9 cellular contexts compared by ENCODE assay signal in the genomic region with DNA sequence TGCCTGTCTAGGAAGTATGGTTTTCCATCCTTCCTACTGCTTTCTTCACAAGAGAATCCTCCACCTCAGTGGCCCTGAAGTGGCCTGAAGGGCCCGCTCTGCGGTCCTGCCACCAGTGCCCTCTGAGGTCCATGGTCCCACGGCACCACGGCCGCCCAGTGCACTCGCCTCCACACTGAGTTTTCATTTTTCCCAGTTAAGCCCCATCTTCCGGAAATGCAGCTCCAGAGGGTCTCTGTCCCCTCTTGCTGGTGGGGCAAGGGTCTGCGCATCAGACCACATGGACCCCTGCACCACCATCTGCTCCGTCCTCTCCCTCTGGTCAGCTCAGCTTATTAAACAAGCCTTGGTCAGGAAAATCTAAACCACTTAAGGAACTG. TPM values are rescaled to one million over a fixed set of nuclear protein-coding genes. Genes with fewer than 3 reads are reported as not detected.
DNase-seq lines count a peak whose midpoint lies in the region; ATAC-seq and TF ChIP-seq lines count a peak whose summit lies in the region.
"Had no signal": no experiment of that assay in that cellular context is flagged by ENCODE, and none has a peak within 500 bp of the region (broad histone marks: within the 10 kb centered on the region; RNA-seq: fewer than 3 reads in every experiment).

No MANE protein-coding gene starts in this region.

- peaks cover 42 to 84% (median 58%) of the 10 kb centered on the region in 4 donors for H3K4me1 Mint-ChIP-seq in CD4-positive, alpha-beta memory T cell

- peak overlapping the region in 6 of 7 donors; percentile 98 to 99 (median 99) for H3K27ac Mint-ChIP-seq in CD4-positive, alpha-beta memory T cell

- H3K36me3 Mint-ChIP-seq in CD4-positive, alpha-beta memory T cell, result peaks cover 17 to 40% of the 10 kb centered on the region in 2 donors

- H3K79me2 ChIP-seq in MM.1S (ENCODE audit: low read length), result peaks cover 66% of the 10 kb centered on the region

- no peak overlapping the region for H3K14ac ChIP-seq in neuronal stem cell (ENCODE audit: low read length)

- TF ChIP-seq POLR2A in breast epithelium (IDR thresholded peaks at IDR 0.05), result no peak

- peak overlapping the region; percentile 90; the same call in 1 of the 2 replicates for H3K4me2 ChIP-seq in MM.1S (ENCODE audit: low read depth, low read length)
- H3K4me2 ChIP-seq in neuronal stem cell (ENCODE audit: insufficient read depth, low read length, poor library complexity, severe bottlenecking), result no peak overlapping the region

- H3K9ac ChIP-seq in MM.1S (ENCODE audit: low read length) (no peak overlapping the region), neuronal stem cell (ENCODE audit: low read depth, low read length, poor library complexity) (no peak overlapping the region)

- no peak overlapping the region for H2BK12ac ChIP-seq in neuronal stem cell (ENCODE audit: low read length)

- DNase-seq in CD4-positive, alpha-beta memory T cell, result no peak
- DNase-seq in MM.1S (no peak), breast epithelium (ENCODE audit: low spot score in 2 of 2) (peak in 1 of 2 donors; percentile 33), neuronal stem cell (ENCODE audit: low spot score) (no peak), NCI-H1048 (lab: John Stamatoyannopoulos, UW) (no peak), left lung (no peak)
- DNase-seq: DMS79 had no signal

- no peak overlapping the region for H2BK120ac ChIP-seq in neuronal stem cell (ENCODE audit: low read depth, low read length)

- H4K91ac ChIP-seq in neuronal stem cell (ENCODE audit: low read depth, low read length, poor library complexity), result no peak overlapping the region

- no peaks in the 10 kb centered on the region for H3K27me3 Mint-ChIP-seq in CD4-positive, alpha-beta memory T cell

- H4K20me1 ChIP-seq in MM.1S (ENCODE audit: insufficient read depth, low read length), result no peaks in the 10 kb centered on the region

- H3K79me1 ChIP-seq in neuronal stem cell (ENCODE audit: low read depth, low read length), result peaks cover 3% of the 10 kb centered on the region

- CTCF ChIA-PET in CD4-positive, alpha-beta memory T cell (lab: Charles Lee; ENCODE audit: partially characterized antibody), result interaction anchor here (3.0 to 3.8 kb wide), 2 partner anchors 16 to 50 kb away, joined by 10 to 47 read pairs; no protein-coding TSS in a partner anchor

- no peak for ATAC-seq in HG03045 (IDR thresholded peaks at IDR 0.05; ENCODE audit: unreplicated experiment)
- no peak for ATAC-seq in HG03469 (IDR thresholded peaks at IDR 0.05; ENCODE audit: unreplicated experiment)
- ATAC-seq in left lung, result no peak

- H3K27ac ChIP-seq in CD4-positive, alpha-beta memory T cell (ENCODE audit: low read depth, low read length), result peak overlapping the region; percentile 89
- peak overlapping the region; percentile 99; the same call in 1 of the 2 replicates for H3K27ac ChIP-seq in MM.1S (ENCODE audit: low read length)
- H3K27ac ChIP-seq in breast epithelium, result peak overlapping the region; percentile 93 to 100
- H3K27ac ChIP-seq in neuronal stem cell (replicated peaks; ENCODE audit: low read length), result no peak overlapping the region
- H3K27ac ChIP-seq in left lung, result peak overlapping the region in 1 of 2 donors; percentile 99

- no CpG with 5 or more reads among the region's 9 CpGs for WGBS in neuronal stem cell (ENCODE audit: extremely low coverage in 2 of 2, insufficient read length in 2 of 2, insufficient replicate concordance in 1 of 2), 2 donors

- no peak overlapping the region for H2BK5ac ChIP-seq in neuronal stem cell (ENCODE audit: low read length)

- H3K9me3 ChIP-seq in CD4-positive, alpha-beta memory T cell (ENCODE audit: control insufficient read depth in 1 of 2, low read length in 2 of 2), result no peaks in the 10 kb centered on the region
- no peaks in the 10 kb centered on the region for H3K9me3 ChIP-seq in MM.1S (replicated peaks; ENCODE audit: insufficient read depth, low read length)
- no peaks in the 10 kb centered on the region for H3K9me3 ChIP-seq in breast epithelium
- peaks cover 0 to 4% of the 10 kb centered on the region in 2 donors for H3K9me3 ChIP-seq in neuronal stem cell (replicated peaks in 1 of 2; ENCODE audit: control insufficient read depth in 2 of 2, insufficient read depth in 1 of 2, low read depth in 1 of 2, low read length in 2 of 2)
- no peaks in the 10 kb centered on the region for H3K9me3 ChIP-seq in left lung

- no peak overlapping the region for H3K23ac ChIP-seq in neuronal stem cell (ENCODE audit: low read depth, low read length, poor library complexity)

- H3K18ac ChIP-seq in neuronal stem cell (ENCODE audit: low read length), result no peak overlapping the region

- no peak overlapping the region for H4K8ac ChIP-seq in neuronal stem cell (ENCODE audit: low read depth, low read length)

- no peak overlapping the region for H2AFZ ChIP-seq in MM.1S (ENCODE audit: low read length)
- H2AFZ ChIP-seq in neuronal stem cell (ENCODE audit: low read length), result no peak overlapping the region

- H3K4me3 ChIP-seq in CD4-positive, alpha-beta memory T cell (ENCODE audit: low read length in 2 of 2), result peak overlapping the region; percentile 4 to 79
- H3K4me3 ChIP-seq in MM.1S (ENCODE audit: low read length) (no peak overlapping the region), breast epithelium (no peak overlapping the region), neuronal stem cell (ENCODE audit: low read length in 2 of 2) (no peak overlapping the region), left lung (no peak overlapping the region)

- peaks cover 74% of the 10 kb centered on the region for H3K4me1 ChIP-seq in CD4-positive, alpha-beta memory T cell (ENCODE audit: insufficient read depth, low read length)
- peaks cover 52% of the 10 kb centered on the region for H3K4me1 ChIP-seq in MM.1S (ENCODE audit: low read length)
- peaks cover 14 to 19% of the 10 kb centered on the region in 2 donors for H3K4me1 ChIP-seq in breast epithelium
- H3K4me1 ChIP-seq in neuronal stem cell (ENCODE audit: control insufficient read depth in 2 of 2, insufficient read depth in 1 of 2, low read depth in 1 of 2, low read length in 2 of 2), result peaks cover 24 to 27% of the 10 kb centered on the region in 2 donors
- peaks cover 40 to 76% of the 10 kb centered on the region in 2 donors for H3K4me1 ChIP-seq in left lung

- POLR2A ChIA-PET in CD4-positive, alpha-beta memory T cell (lab: Charles Lee; ENCODE audit: partially characterized antibody), result interaction anchor here (0.6 to 20.6 kb wide), 4 partner anchors 14 to 168 kb away, joined by 3 to 461 read pairs (median 70); a partner anchor contains a TSS

- no peaks in the 10 kb centered on the region for H3K27me3 ChIP-seq in CD4-positive, alpha-beta memory T cell (ENCODE audit: insufficient read depth, low read length)
- H3K27me3 ChIP-seq in MM.1S (replicated peaks; ENCODE audit: insufficient read depth, low read length), result no peaks in the 10 kb centered on the region
- no peaks in the 10 kb centered on the region for H3K27me3 ChIP-seq in breast epithelium
- H3K27me3 ChIP-seq in neuronal stem cell (ENCODE audit: control insufficient read depth in 3 of 3, insufficient read depth in 3 of 3, low read depth in 1 of 3, low read length in 3 of 3), result peaks cover 0 to 23% (median 15%) of the 10 kb centered on the region in 3 experiments
- no peaks in the 10 kb centered on the region for H3K27me3 ChIP-seq in left lung

- peak overlapping the region in 7 of 8 donors; percentile 64 to 98 (median 95) for H3K4me3 Mint-ChIP-seq in CD4-positive, alpha-beta memory T cell

- intact Hi-C loops in CD4-positive, alpha-beta memory T cell (cut with micrococcal nuclease), result loop anchor here (5.0 to 10.0 kb wide), 4 partner anchors 537 to 1162 kb away; a partner anchor contains a TSS
- intact Hi-C loops in breast epithelium (cut with DNase I; ENCODE audit: low total_unique reads), result no loop called here
- intact Hi-C loops in left lung (cut with DNase I), result no loop called here

- H3K9me3 Mint-ChIP-seq in CD4-positive, alpha-beta memory T cell, result peaks cover 0 to 3% (median 0%) of the 10 kb centered on the region in 8 donors

- H3K4ac ChIP-seq in neuronal stem cell (ENCODE audit: low read length), result no peak overlapping the region

- peaks cover 8% of the 10 kb centered on the region for H3K36me3 ChIP-seq in CD4-positive, alpha-beta memory T cell (ENCODE audit: insufficient read depth, low read length)
- no peaks in the 10 kb centered on the region for H3K36me3 ChIP-seq in MM.1S (replicated peaks; ENCODE audit: insufficient read depth, low read length)
- H3K36me3 ChIP-seq in breast epithelium, result no peaks in the 10 kb centered on the region
- H3K36me3 ChIP-seq in neuronal stem cell (replicated peaks in 1 of 2; ENCODE audit: control insufficient read depth in 2 of 2, insufficient read depth in 2 of 2, low read length in 2 of 2), result peaks cover 0 to 10% of the 10 kb centered on the region in 2 donors
- no peaks in the 10 kb centered on the region for H3K36me3 ChIP-seq in left lung

- TF ChIP-seq CTCF in MM.1S (IDR thresholded peaks at IDR 0.05; ENCODE audit: low read length) (no peak), breast epithelium (IDR thresholded peaks at IDR 0.05) (no peak), left lung (IDR thresholded peaks at IDR 0.05) (no peak)

- H2BK15ac ChIP-seq in neuronal stem cell (ENCODE audit: low read length), result no peak overlapping the region

- H3F3A ChIP-seq in MM.1S (ENCODE audit: insufficient read depth, low read length), result peaks cover 37% of the 10 kb centered on the region

- H2AK5ac ChIP-seq in neuronal stem cell (ENCODE audit: low read depth, low read length), result peak overlapping the region; percentile 20

- no peaks in the 10 kb centered on the region for H3K9me2 ChIP-seq in MM.1S (replicated peaks; ENCODE audit: insufficient read depth, low read length)

RNA-seq across cellular contexts. Expression of a gene that starts 4.0 kb away (rescaled TPM):
- 10 to 100 TPM; 16.3 to 19.4 TPM for total RNA-seq in CD4-positive, alpha-beta memory T cell
- 10 to 100 TPM; 18.2 to 18.5 TPM for polyA plus RNA-seq in CD4-positive, alpha-beta memory T cell
- total RNA-seq in breast epithelium (1 to 10 TPM; 5.9 to 8.8 (median 6.9) TPM), left lung (1 to 10 TPM; 2.4 to 3.5 TPM)
- polyA plus RNA-seq in neuronal stem cell (2013, experiment 1 of 2), result 3.8 TPM
- polyA plus RNA-seq in neuronal stem cell (2013, experiment 2 of 2), result 3.2 TPM

RNA-seq across cellular contexts. Expression of a gene that starts 4.1 kb away (rescaled TPM):
- 100 to 1,000 TPM; 140 to 145 TPM for total RNA-seq in CD4-positive, alpha-beta memory T cell
- 100 to 1,000 TPM in 1 of 2 donors, 10 to 100 TPM in 1; 13.6 to 100 TPM for polyA plus RNA-seq in CD4-positive, alpha-beta memory T cell
- total RNA-seq in breast epithelium, result 10 to 100 TPM; 22.4 to 57.9 (median 42.3) TPM
- polyA plus RNA-seq in neuronal stem cell (2013, experiment 1 of 2), result 15.2 TPM
- 15.3 TPM for polyA plus RNA-seq in neuronal stem cell (2013, experiment 2 of 2)
- 10 to 100 TPM; 89.3 to 99.2 TPM for total RNA-seq in left lung

RNA-seq across cellular contexts. Expression of a gene that starts 6.4 kb away (rescaled TPM):
- 10 to 100 TPM; 71.4 to 84.8 TPM for total RNA-seq in CD4-positive, alpha-beta memory T cell
- polyA plus RNA-seq in CD4-positive, alpha-beta memory T cell, result 10 to 100 TPM in 1 of 2 donors, 1 to 10 TPM in 1; 9.4 to 15.2 TPM
- total RNA-seq in breast epithelium (10 to 100 TPM; 13.0 to 32.8 (median 19.0) TPM), left lung (10 to 100 TPM; 11.8 to 20.1 TPM)
- 4.1 TPM for polyA plus RNA-seq in neuronal stem cell (2013, experiment 1 of 2)
- 4.3 TPM for polyA plus RNA-seq in neuronal stem cell (2013, experiment 2 of 2)

RNA-seq across cellular contexts. Expression of a gene that starts 22.4 kb away (rescaled TPM):
- 10 to 100 TPM; 80.6 to 83.0 TPM for total RNA-seq in CD4-positive, alpha-beta memory T cell
- polyA plus RNA-seq in CD4-positive, alpha-beta memory T cell, result 10 to 100 TPM in 1 of 2 donors, 1 to 10 TPM in 1; 9.9 to 18.7 TPM
- total RNA-seq in breast epithelium, result 10 to 100 TPM; 17.0 to 26.2 (median 25.5) TPM
- 24.5 TPM for polyA plus RNA-seq in neuronal stem cell (2013, experiment 1 of 2)
- 23.9 TPM for polyA plus RNA-seq in neuronal stem cell (2013, experiment 2 of 2)
- total RNA-seq in left lung, result 10 to 100 TPM; 31.2 to 31.9 TPM

Comparison
In these comparisons a context has a peak if more than half of its experiments do, and no peak if none do; other contexts are left out.
1. H3K4me3 ChIP-seq: peak in CD4-positive, alpha-beta memory T cell (2 of 2); none in MM.1S (single experiment), breast epithelium (0 of 3), neuronal stem cell (0 of 2) and left lung (0 of 2).